In the genomic region with DNA sequence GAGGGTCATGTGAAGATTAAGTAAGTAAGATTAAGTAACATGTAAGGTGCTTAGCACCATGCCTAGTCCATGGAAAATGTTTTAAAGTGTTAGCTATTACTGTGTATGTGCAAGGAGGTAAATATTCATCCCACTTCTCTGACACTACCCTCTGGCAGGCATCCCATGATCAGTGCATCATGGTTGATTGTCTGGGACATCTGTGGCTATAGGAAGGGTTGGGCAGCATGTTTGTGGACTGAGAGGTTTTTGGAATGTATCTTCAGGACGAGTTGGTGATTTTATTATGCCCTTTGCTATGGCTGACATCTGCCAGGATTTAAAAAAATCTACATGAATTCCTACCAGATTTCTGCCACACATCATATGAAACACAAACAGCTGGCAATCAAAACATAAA, we compare ENCODE assay signal across 1 cellular context.
TF ChIP-seq lines count a peak whose summit lies in the region.

No MANE protein-coding gene starts in this region.

TF ChIP-seq in GM23338, 12 proteins besides CTCF, POLR2A, EP300 and RAD21:
- TF ChIP-seq, protein P1, sequence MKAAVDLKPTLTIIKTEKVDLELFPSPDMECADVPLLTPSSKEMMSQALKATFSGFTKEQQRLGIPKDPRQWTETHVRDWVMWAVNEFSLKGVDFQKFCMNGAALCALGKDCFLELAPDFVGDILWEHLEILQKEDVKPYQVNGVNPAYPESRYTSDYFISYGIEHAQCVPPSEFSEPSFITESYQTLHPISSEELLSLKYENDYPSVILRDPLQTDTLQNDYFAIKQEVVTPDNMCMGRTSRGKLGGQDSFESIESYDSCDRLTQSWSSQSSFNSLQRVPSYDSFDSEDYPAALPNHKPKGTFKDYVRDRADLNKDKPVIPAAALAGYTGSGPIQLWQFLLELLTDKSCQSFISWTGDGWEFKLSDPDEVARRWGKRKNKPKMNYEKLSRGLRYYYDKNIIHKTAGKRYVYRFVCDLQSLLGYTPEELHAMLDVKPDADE (IDR thresholded peaks at IDR 0.05), result no peak
- TF ChIP-seq, protein P2, sequence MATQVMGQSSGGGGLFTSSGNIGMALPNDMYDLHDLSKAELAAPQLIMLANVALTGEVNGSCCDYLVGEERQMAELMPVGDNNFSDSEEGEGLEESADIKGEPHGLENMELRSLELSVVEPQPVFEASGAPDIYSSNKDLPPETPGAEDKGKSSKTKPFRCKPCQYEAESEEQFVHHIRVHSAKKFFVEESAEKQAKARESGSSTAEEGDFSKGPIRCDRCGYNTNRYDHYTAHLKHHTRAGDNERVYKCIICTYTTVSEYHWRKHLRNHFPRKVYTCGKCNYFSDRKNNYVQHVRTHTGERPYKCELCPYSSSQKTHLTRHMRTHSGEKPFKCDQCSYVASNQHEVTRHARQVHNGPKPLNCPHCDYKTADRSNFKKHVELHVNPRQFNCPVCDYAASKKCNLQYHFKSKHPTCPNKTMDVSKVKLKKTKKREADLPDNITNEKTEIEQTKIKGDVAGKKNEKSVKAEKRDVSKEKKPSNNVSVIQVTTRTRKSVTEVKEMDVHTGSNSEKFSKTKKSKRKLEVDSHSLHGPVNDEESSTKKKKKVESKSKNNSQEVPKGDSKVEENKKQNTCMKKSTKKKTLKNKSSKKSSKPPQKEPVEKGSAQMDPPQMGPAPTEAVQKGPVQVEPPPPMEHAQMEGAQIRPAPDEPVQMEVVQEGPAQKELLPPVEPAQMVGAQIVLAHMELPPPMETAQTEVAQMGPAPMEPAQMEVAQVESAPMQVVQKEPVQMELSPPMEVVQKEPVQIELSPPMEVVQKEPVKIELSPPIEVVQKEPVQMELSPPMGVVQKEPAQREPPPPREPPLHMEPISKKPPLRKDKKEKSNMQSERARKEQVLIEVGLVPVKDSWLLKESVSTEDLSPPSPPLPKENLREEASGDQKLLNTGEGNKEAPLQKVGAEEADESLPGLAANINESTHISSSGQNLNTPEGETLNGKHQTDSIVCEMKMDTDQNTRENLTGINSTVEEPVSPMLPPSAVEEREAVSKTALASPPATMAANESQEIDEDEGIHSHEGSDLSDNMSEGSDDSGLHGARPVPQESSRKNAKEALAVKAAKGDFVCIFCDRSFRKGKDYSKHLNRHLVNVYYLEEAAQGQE (IDR thresholded peaks at IDR 0.05; ENCODE audit: unreplicated experiment), result no peak
- TF ChIP-seq STAT1 (IDR thresholded peaks at IDR 0.05; ENCODE audit: unreplicated experiment) (no peak), JUNB (IDR thresholded peaks at IDR 0.05; ENCODE audit: unreplicated experiment) (no peak), EZH2 (IDR thresholded peaks at IDR 0.05; ENCODE audit: low read depth, unreplicated experiment) (no peak), ZNF331 (CRISPR knock-in tag; IDR thresholded peaks at IDR 0.05; ENCODE audit: low read depth) (no peak)
TF ChIP-seq in GM23338: peak in this region for 0.
